In genomic region chr4:99949034-99949998, GRCh38 we compare ENCODE assay signal across 8 cellular contexts. TPM values are rescaled to one million over a fixed set of nuclear protein-coding genes. Genes with fewer than 3 reads are reported as not detected.
DNase-seq lines count a peak whose midpoint lies in the region; TF ChIP-seq lines count a peak whose summit lies in the region.

No MANE protein-coding gene starts in this region.

- peaks cover 24% of the 10 kb centered on the region for H3K4me1 Mint-ChIP-seq in endodermal cell

- H3K9ac ChIP-seq in endodermal cell (ENCODE audit: extremely low read depth, low read length, poor library complexity, severe bottlenecking) (peak overlapping the region; percentile 97), mesendoderm (ENCODE audit: low read length) (peak overlapping the region; percentile 100)

- TF ChIP-seq CTCF in GM20000 (IDR thresholded peaks at IDR 0.05; ENCODE audit: extremely low read depth, missing control alignments) (peak; percentile 85), endodermal cell (conservative IDR thresholded peaks at IDR 0.05) (peak; percentile 86)

- DNase-seq in COLO668 (lab: John Stamatoyannopoulos, UW; ENCODE audit: unreplicated experiment) (peak; percentile 89), GM20000 (ENCODE audit: low spot score) (peak; percentile 85), HT-29 (ENCODE audit: low spot score) (peak; percentile 98), NK-92 (lab: John Stamatoyannopoulos, UW; ENCODE audit: unreplicated experiment) (peak; percentile 38), endodermal cell (peak; percentile 96), mesendoderm (peak; percentile 97)
- peak; percentile 67 to 83 for DNase-seq in activated CD8-positive, alpha-beta memory T cell treated with anti-CD3 and anti-CD28 coated beads for 4 hours (ENCODE audit: low read depth in 2 of 2)
- peak; percentile 79 for DNase-seq in stimulated activated CD8-positive, alpha-beta memory T cell treated with anti-CD3 and anti-CD28 coated beads, Interleukin-12 subunit alpha, Interleukin-12 subunit beta, amount 100 ng/mL, for 24 hours (ENCODE audit: extremely low read depth)

- peaks cover under 1% of the 10 kb centered on the region for H3K9me3 ChIP-seq in endodermal cell (ENCODE audit: control insufficient read depth, low read length)

- H2BK5ac ChIP-seq in mesendoderm (ENCODE audit: low read length): peak overlapping the region; percentile 64

- no peak overlapping the region for H4K8ac ChIP-seq in mesendoderm (ENCODE audit: low read depth, low read length)

- H3K4me3 Mint-ChIP-seq in endodermal cell: no peak overlapping the region

- H3K27me3 ChIP-seq in endodermal cell (ENCODE audit: control insufficient read depth, insufficient read depth, low read length, poor library complexity, severe bottlenecking): no peaks in the 10 kb centered on the region
- H3K27me3 ChIP-seq in mesendoderm (ENCODE audit: insufficient read depth, low read length, poor library complexity): peaks cover 2% of the 10 kb centered on the region

- WGBS in endodermal cell (ENCODE audit: insufficient coverage in 1 of 2, insufficient read length in 1 of 2), 2 experiments: 0 to 1% methylated on average over 37 to 98 of the region's 98 CpGs
- no CpG with 5 or more reads among the region's 98 CpGs for WGBS in mesendoderm (ENCODE audit: extremely low coverage, insufficient coverage, low lambda C conversion rate)

- peak overlapping the region; percentile 97 for H3K56ac ChIP-seq in mesendoderm (ENCODE audit: low read length)

- H2BK120ac ChIP-seq in mesendoderm (ENCODE audit: low read depth, low read length): no peak overlapping the region

- peaks cover 16% of the 10 kb centered on the region for H3K36me3 Mint-ChIP-seq in endodermal cell (ENCODE audit: low read depth)

- H3K4me3 ChIP-seq in endodermal cell (ENCODE audit: low read length) (peak overlapping the region; percentile 98), mesendoderm (ENCODE audit: low read length) (peak overlapping the region; percentile 99)

- H4K5ac ChIP-seq in mesendoderm (ENCODE audit: low read length): no peak overlapping the region

- H3K36me3 ChIP-seq in endodermal cell (ENCODE audit: control insufficient read depth, insufficient read depth, low read length): peaks cover 20% of the 10 kb centered on the region
- peaks cover 4% of the 10 kb centered on the region for H3K36me3 ChIP-seq in mesendoderm (ENCODE audit: control insufficient read depth, insufficient read depth, low read length)

- H3K23ac ChIP-seq in mesendoderm (ENCODE audit: low read length): peak overlapping the region; percentile 75

- peak overlapping the region; percentile 96 for H3K18ac ChIP-seq in mesendoderm (ENCODE audit: low read length)

- H3K4me2 ChIP-seq in mesendoderm (ENCODE audit: low read length): peak overlapping the region; percentile 30

- no peaks in the 10 kb centered on the region for H3K79me1 ChIP-seq in mesendoderm (ENCODE audit: low read length)

- H2BK15ac ChIP-seq in mesendoderm (replicated peaks; ENCODE audit: low read depth): no peak overlapping the region

- peak overlapping the region; percentile 96 for H3K27ac ChIP-seq in endodermal cell (ENCODE audit: low read depth, low read length)
- H3K27ac ChIP-seq in mesendoderm (ENCODE audit: low read depth, low read length): peak overlapping the region; percentile 100

- H2AK5ac ChIP-seq in mesendoderm (ENCODE audit: low read length): no peak overlapping the region

- peak overlapping the region; percentile 97 for H3K4ac ChIP-seq in mesendoderm (ENCODE audit: low read depth, low read length)

- peaks cover 31% of the 10 kb centered on the region for H3K79me2 ChIP-seq in mesendoderm (ENCODE audit: control insufficient read depth, insufficient read depth, low read length)

- no peaks in the 10 kb centered on the region for H3K9me3 Mint-ChIP-seq in endodermal cell

- no peak overlapping the region for H3K27ac Mint-ChIP-seq in endodermal cell

- H3K4me1 ChIP-seq in endodermal cell (ENCODE audit: control insufficient read depth, insufficient read depth, low read length) (no peaks in the 10 kb centered on the region), mesendoderm (ENCODE audit: control insufficient read depth, low read depth, low read length) (peaks cover 2% of the 10 kb centered on the region)

- peaks cover 2% of the 10 kb centered on the region for H3K27me3 Mint-ChIP-seq in endodermal cell (ENCODE audit: insufficient read depth)

RNA-seq across cellular contexts. Expression of gene H2AZ1, which starts 0.8 kb away (rescaled TPM):
- total RNA-seq in HT-29 (2014; rRNA removed; shearing (Covaris generic)): 501 and 503 TPM in 2 replicates
- total RNA-seq in endodermal cell: 100 to 1,000 TPM; 580 to 651 TPM
- polyA plus RNA-seq in endodermal cell (2013, experiment 1 of 2): 907 TPM
- 832 TPM for polyA plus RNA-seq in endodermal cell (2013, experiment 2 of 2)
- 926 TPM for polyA plus RNA-seq in mesendoderm (2013, experiment 1 of 2)
- 905 TPM for polyA plus RNA-seq in mesendoderm (2013, experiment 2 of 2)

RNA-seq across cellular contexts. Expression of gene DNAJB14, which starts 2.9 kb away (rescaled TPM):
- total RNA-seq in HT-29 (2014; rRNA removed; shearing (Covaris generic)): 33.4 and 33.7 TPM in 2 replicates
- total RNA-seq in endodermal cell: 10 to 100 TPM; 50.3 to 62.5 TPM
- 20.1 TPM for polyA plus RNA-seq in endodermal cell (2013, experiment 1 of 2)
- polyA plus RNA-seq in endodermal cell (2013, experiment 2 of 2): 20.8 TPM
- polyA plus RNA-seq in mesendoderm (2013, experiment 1 of 2): 17.0 TPM
- polyA plus RNA-seq in mesendoderm (2013, experiment 2 of 2): 16.0 TPM

RNA-seq across cellular contexts. Expression of gene LAMTOR3, which starts 55.1 kb away (rescaled TPM):
- total RNA-seq in HT-29 (2014; rRNA removed; shearing (Covaris generic)): 17.3 and 18.7 TPM in 2 replicates
- 10 to 100 TPM; 31.6 to 33.0 TPM for total RNA-seq in endodermal cell
- 67.0 TPM for polyA plus RNA-seq in endodermal cell (2013, experiment 1 of 2)
- polyA plus RNA-seq in endodermal cell (2013, experiment 2 of 2): 64.1 TPM
- 27.4 TPM for polyA plus RNA-seq in mesendoderm (2013, experiment 1 of 2)
- polyA plus RNA-seq in mesendoderm (2013, experiment 2 of 2): 29.7 TPM

Comparison
In these comparisons a context has a peak if more than half of its experiments do, and no peak if none do; other contexts are left out.
1. Peak in every context shown above with its lines: DNase-seq, H3K4me3 ChIP-seq and H3K27ac ChIP-seq.
2. DNase-seq: peak in every context shown above with its lines; median percentile 98 in HT-29; 97 in mesendoderm; 96 in endodermal cell; 89 in COLO668; 85 in GM20000; 79 in stimulated activated CD8-positive, alpha-beta memory T cell treated with anti-CD3 and anti-CD28 coated beads, Interleukin-12 subunit alpha, Interleukin-12 subunit beta, amount 100 ng/mL, for 24 hours; 75 in activated CD8-positive, alpha-beta memory T cell treated with anti-CD3 and anti-CD28 coated beads for 4 hours; 38 in NK-92.